In the genomic region with DNA sequence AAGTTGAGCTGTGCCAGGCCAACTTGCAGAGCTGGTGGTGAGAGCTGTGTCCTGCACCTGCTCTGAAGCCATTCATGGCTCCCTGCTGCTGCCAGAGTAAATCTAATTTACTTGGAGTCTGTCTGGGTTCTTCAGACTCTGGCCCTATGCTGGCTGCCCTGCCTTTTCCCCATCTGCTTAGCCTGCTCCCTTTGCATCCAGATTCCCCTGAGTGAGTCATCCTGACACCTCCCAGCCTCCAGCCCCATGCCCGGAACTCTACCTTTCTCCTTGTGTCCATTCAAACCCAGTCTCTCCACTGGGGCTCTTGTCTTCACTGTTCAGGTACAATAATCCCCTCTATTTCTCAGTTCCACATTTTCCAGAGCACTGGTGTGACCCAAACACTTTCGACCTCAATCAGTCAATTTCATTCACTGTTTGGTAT, we compare ENCODE assay signal across 11 cellular contexts.
DNase-seq lines count a peak whose midpoint lies in the region; ATAC-seq, FAIRE-seq and TF ChIP-seq lines count a peak whose summit lies in the region.
"Had no signal": no experiment of that assay in that cellular context is flagged by ENCODE, and none has a peak within 500 bp of the region (broad histone marks: within the 10 kb centered on the region; RNA-seq: fewer than 3 reads in every experiment).

No MANE protein-coding gene starts in this region.

- ATAC-seq in GM19463 (IDR thresholded peaks at IDR 0.05; ENCODE audit: unreplicated experiment) = peak; percentile 56

- no peaks in the 10 kb centered on the region for H3K36me3 Mint-ChIP-seq in activated CD4-positive, alpha-beta T cell treated with anti-CD3 and anti-CD28 coated beads, Interleukin-2, amount 10 ng/mL, durations not matched to agents 7 days and 5 days (ENCODE audit: low read depth)
- no peaks in the 10 kb centered on the region for H3K36me3 Mint-ChIP-seq in activated CD4-positive, alpha-beta T cell treated with anti-CD3 and anti-CD28 coated beads, Interleukin-2, amount 10 ng/mL, durations not matched to agents 24 days and 14 days (ENCODE audit: low read depth)

- H3K4me3 Mint-ChIP-seq in activated CD4-positive, alpha-beta T cell treated with anti-CD3 and anti-CD28 coated beads, Interleukin-2, amount 10 ng/mL, durations not matched to agents 7 days and 5 days = no peak overlapping the region
- H3K4me3 Mint-ChIP-seq in activated CD4-positive, alpha-beta T cell treated with anti-CD3 and anti-CD28 coated beads, Interleukin-2, amount 10 ng/mL, durations not matched to agents 24 days and 14 days = no peak overlapping the region

- H3K9me3 ChIP-seq in small intestine (ENCODE audit: control insufficient read depth, low read depth) (no peaks in the 10 kb centered on the region), ascending aorta (no peaks in the 10 kb centered on the region)

- H3K4me1 Mint-ChIP-seq in activated CD4-positive, alpha-beta T cell treated with anti-CD3 and anti-CD28 coated beads, Interleukin-2, amount 10 ng/mL, durations not matched to agents 7 days and 5 days = no peaks in the 10 kb centered on the region
- H3K4me1 Mint-ChIP-seq in activated CD4-positive, alpha-beta T cell treated with anti-CD3 and anti-CD28 coated beads, Interleukin-2, amount 10 ng/mL, durations not matched to agents 24 days and 14 days = peaks cover 2% of the 10 kb centered on the region

- POLR2A ChIA-PET in activated CD4-positive, alpha-beta T cell treated with anti-CD3 and anti-CD28 coated beads, Interleukin-2, amount 10 ng/mL, durations not matched to agents 7 days and 5 days (lab: Charles Lee) = no interaction called here

- H3K27me3 ChIP-seq in small intestine (ENCODE audit: control insufficient read depth in 2 of 2, insufficient read depth in 2 of 2, low read length in 2 of 2) (peaks cover 0 to 2% of the 10 kb centered on the region in 2 donors), ascending aorta (no peaks in the 10 kb centered on the region)

- DNase-seq in M059J (ENCODE audit: low read depth) (peak; percentile 59), fibroblast of the aortic adventitia (ENCODE audit: low read depth) (peak; percentile 76), small intestine (peak; percentile 47), foreskin melanocyte (no peak), ascending aorta (ENCODE audit: low spot score in 2 of 2) (no peak)
- no peak for DNase-seq in activated CD4-positive, alpha-beta T cell treated with anti-CD3 and anti-CD28 coated beads, Interleukin-2, amount 10 ng/mL, durations not matched to agents 7 days and 5 days
- no peak for DNase-seq in activated CD4-positive, alpha-beta T cell treated with anti-CD3 and anti-CD28 coated beads, Interleukin-2, amount 10 ng/mL, durations not matched to agents 24 days and 14 days
- DNase-seq: activated CD4-positive, alpha-beta T cell treated with anti-CD3 and anti-CD28 coated beads, Interleukin-2, amount 50 U/mL, for 1 hour had no signal

- no peaks in the 10 kb centered on the region for H3K27me3 Mint-ChIP-seq in activated CD4-positive, alpha-beta T cell treated with anti-CD3 and anti-CD28 coated beads, Interleukin-2, amount 10 ng/mL, durations not matched to agents 7 days and 5 days
- no peaks in the 10 kb centered on the region for H3K27me3 Mint-ChIP-seq in activated CD4-positive, alpha-beta T cell treated with anti-CD3 and anti-CD28 coated beads, Interleukin-2, amount 10 ng/mL, durations not matched to agents 24 days and 14 days

- whole genome bisulfite sequencing in small intestine, 3 donors = 16 to 57% (median 31%) methylated on average over 2 of the region's 2 CpGs

- CTCF ChIA-PET in activated CD4-positive, alpha-beta T cell treated with anti-CD3 and anti-CD28 coated beads, Interleukin-2, amount 10 ng/mL, durations not matched to agents 7 days and 5 days (lab: Charles Lee) = no interaction called here

- H3K27ac ChIP-seq in small intestine (ENCODE audit: low read depth in 1 of 2, low read length in 1 of 2) (no peak overlapping the region), ascending aorta (no peak overlapping the region)
- H3K27ac ChIP-seq: HL-60 had no signal

- no peaks in the 10 kb centered on the region for H3K9me3 Mint-ChIP-seq in activated CD4-positive, alpha-beta T cell treated with anti-CD3 and anti-CD28 coated beads, Interleukin-2, amount 10 ng/mL, durations not matched to agents 7 days and 5 days
- no peaks in the 10 kb centered on the region for H3K9me3 Mint-ChIP-seq in activated CD4-positive, alpha-beta T cell treated with anti-CD3 and anti-CD28 coated beads, Interleukin-2, amount 10 ng/mL, durations not matched to agents 24 days and 14 days

- H3K36me3 ChIP-seq in small intestine (ENCODE audit: control insufficient read depth in 2 of 2, insufficient read depth in 2 of 2, low read length in 2 of 2) = no peaks in the 10 kb centered on the region
- H3K36me3 ChIP-seq in ascending aorta = no peaks in the 10 kb centered on the region

- FAIRE-seq in small intestine (lab: Jason Lieb, UNC) = no peak
- FAIRE-seq: colon had no signal

- H3K27ac Mint-ChIP-seq in activated CD4-positive, alpha-beta T cell treated with anti-CD3 and anti-CD28 coated beads, Interleukin-2, amount 10 ng/mL, durations not matched to agents 7 days and 5 days = no peak overlapping the region
- H3K27ac Mint-ChIP-seq in activated CD4-positive, alpha-beta T cell treated with anti-CD3 and anti-CD28 coated beads, Interleukin-2, amount 10 ng/mL, durations not matched to agents 24 days and 14 days = no peak overlapping the region

- intact Hi-C loops in activated CD4-positive, alpha-beta T cell treated with anti-CD3 and anti-CD28 coated beads, Interleukin-2, amount 10 ng/mL, durations not matched to agents 24 days and 14 days (cut with micrococcal nuclease) = no loop called here
- intact Hi-C loops in ascending aorta (cut with DNase I) = no loop called here

- peaks cover 0 to 5% of the 10 kb centered on the region in 2 donors for H3K4me1 ChIP-seq in small intestine (ENCODE audit: control insufficient read depth in 2 of 2, insufficient read depth in 1 of 2, low read depth in 1 of 2, low read length in 1 of 2)
- H3K4me1 ChIP-seq in ascending aorta = peaks cover 0 to 3% of the 10 kb centered on the region in 2 donors

- H3K4me3 ChIP-seq in fibroblast of the aortic adventitia (ENCODE audit: low read depth, low read length) = no peak overlapping the region
- H3K4me3 ChIP-seq in small intestine (ENCODE audit: low read depth in 1 of 2, low read length in 2 of 2) = no peak overlapping the region
- no peak overlapping the region for H3K4me3 ChIP-seq in ascending aorta

- no peak for TF ChIP-seq CTCF in fibroblast of the aortic adventitia (IDR thresholded peaks at IDR 0.05; ENCODE audit: insufficient read depth, low read length)
- TF ChIP-seq CTCF in ascending aorta (IDR thresholded peaks at IDR 0.05) = no peak

Comparison
In these comparisons a context has a peak if more than half of its experiments do, and no peak if none do; other contexts are left out.
1. DNase-seq: peak in M059J (single experiment), fibroblast of the aortic adventitia (single experiment) and small intestine (single experiment); none in foreskin melanocyte (single experiment), activated CD4-positive, alpha-beta T cell treated with anti-CD3 and anti-CD28 coated beads, Interleukin-2, amount 10 ng/mL, durations not matched to agents 7 days and 5 days (single experiment), activated CD4-positive, alpha-beta T cell treated with anti-CD3 and anti-CD28 coated beads, Interleukin-2, amount 10 ng/mL, durations not matched to agents 24 days and 14 days (single experiment) and ascending aorta (0 of 2).